ENCODE assay signal across 1 cellular context in the genomic region with DNA sequence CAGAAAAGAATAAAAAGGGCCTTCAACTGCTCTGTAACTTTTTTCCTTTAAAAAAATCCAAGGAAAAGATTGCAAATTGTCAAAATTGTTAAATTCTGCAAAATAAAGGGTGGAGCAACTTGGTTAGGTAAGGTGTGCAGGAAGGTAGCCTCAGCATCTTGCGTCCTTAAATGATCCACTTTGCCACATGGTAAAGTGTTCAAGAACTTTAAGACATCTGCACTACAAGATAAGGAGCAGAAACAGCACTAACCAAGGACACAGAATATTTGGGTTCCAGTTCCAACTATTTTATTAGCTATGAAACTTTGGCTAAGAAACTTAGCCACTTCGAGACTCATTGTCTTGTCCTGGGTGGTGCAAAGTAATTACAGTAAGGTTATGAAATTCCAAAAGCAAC.
A peak's percentile ranks its signal among the peaks of the same experiment; 100 is the strongest.
TF ChIP-seq lines count a peak whose summit lies in the region.

No MANE protein-coding gene starts in this region.

TF ChIP-seq in K562, 482 proteins besides CTCF, POLR2A, EP300 and RAD21 (continued from another document):
- TF ChIP-seq POLR3A (IDR thresholded peaks at IDR 0.05; ENCODE audit: borderline replicate concordance, extremely low read depth, insufficient read depth, insufficient read length) (no peak), ZKSCAN1 (IDR thresholded peaks at IDR 0.05; ENCODE audit: low read depth, low read length) (no peak), TFAM (CRISPR knock-in tag; conservative IDR thresholded peaks at IDR 0.05) (no peak), TCF3 (CRISPR knock-in tag; IDR thresholded peaks at IDR 0.05) (peak; percentile 72), ZNF354B (CRISPR knock-in tag; IDR thresholded peaks at IDR 0.05) (no peak), TEAD4 (IDR thresholded peaks at IDR 0.05; ENCODE audit: low read length) (0 out of 2 replicates have a peak, but pooled peaks have one; percentile 37), TEAD4 (CRISPR knock-in tag; IDR thresholded peaks at IDR 0.05; ENCODE audit: borderline replicate concordance) (no peak), FOXM1 (IDR thresholded peaks at IDR 0.05; ENCODE audit: low read depth) (no peak), FOXM1 (CRISPR knock-in tag; IDR thresholded peaks at IDR 0.05; ENCODE audit: low read depth) (no peak), NR3C1 (CRISPR knock-in tag; IDR thresholded peaks at IDR 0.05) (no peak), ARID1B (IDR thresholded peaks at IDR 0.05) (peak; percentile 67), CBFA2T2 (conservative IDR thresholded peaks at IDR 0.05) (0 out of 2 replicates have a peak, but pooled peaks have one; percentile 39), FOXK2 (conservative IDR thresholded peaks at IDR 0.05 in 1 of 2, IDR thresholded peaks at IDR 0.05 in 1 of 2; ENCODE audit: low read depth in 2 of 2) (no peak), PHB (CRISPR knock-in tag; IDR thresholded peaks at IDR 0.05) (no peak), ZNF830 (CRISPR knock-in tag; IDR thresholded peaks at IDR 0.05) (no peak), ZNF263 (CRISPR knock-in tag; IDR thresholded peaks at IDR 0.05; ENCODE audit: borderline replicate concordance) (no peak), SETDB1 (IDR thresholded peaks at IDR 0.05; ENCODE audit: low read length) (no peak), ZBTB17 (CRISPR knock-in tag; IDR thresholded peaks at IDR 0.05) (no peak), ZNF23 (CRISPR knock-in tag; IDR thresholded peaks at IDR 0.05) (no peak), ZEB2 (IDR thresholded peaks at IDR 0.05) (peak; percentile 57; the same call in 1 of the 2 replicates), CTBP1 (IDR thresholded peaks at IDR 0.05; ENCODE audit: borderline replicate concordance) (peak; percentile 36; the same call in 1 of the 2 replicates), POLR3G (IDR thresholded peaks at IDR 0.05; ENCODE audit: extremely low read depth, insufficient read length, insufficient replicate concordance) (no peak), HNRNPH1 (optimal IDR thresholded peaks at IDR 0.05; ENCODE audit: low read depth, low read length) (no peak), NCOA4 (IDR thresholded peaks at IDR 0.05; ENCODE audit: partially characterized antibody) (no peak), SMC3 (conservative IDR thresholded peaks at IDR 0.05; ENCODE audit: insufficient read depth, low read depth, low read length) (no peak)
- TF ChIP-seq, protein P1, sequence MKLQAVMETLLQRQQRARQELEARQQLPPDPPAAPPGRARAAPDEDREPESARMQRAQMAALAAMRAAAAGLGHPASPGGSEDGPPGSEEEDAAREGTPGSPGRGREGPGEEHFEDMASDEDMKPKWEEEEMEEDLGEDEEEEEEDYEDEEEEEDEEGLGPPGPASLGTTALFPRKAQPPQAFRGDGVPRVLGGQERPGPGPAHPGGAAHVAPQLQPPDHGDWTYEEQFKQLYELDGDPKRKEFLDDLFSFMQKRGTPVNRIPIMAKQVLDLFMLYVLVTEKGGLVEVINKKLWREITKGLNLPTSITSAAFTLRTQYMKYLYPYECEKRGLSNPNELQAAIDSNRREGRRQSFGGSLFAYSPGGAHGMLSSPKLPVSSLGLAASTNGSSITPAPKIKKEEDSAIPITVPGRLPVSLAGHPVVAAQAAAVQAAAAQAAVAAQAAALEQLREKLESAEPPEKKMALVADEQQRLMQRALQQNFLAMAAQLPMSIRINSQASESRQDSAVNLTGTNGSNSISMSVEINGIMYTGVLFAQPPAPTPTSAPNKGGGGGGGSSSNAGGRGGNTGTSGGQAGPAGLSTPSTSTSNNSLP (IDR thresholded peaks at IDR 0.05; ENCODE audit: borderline replicate concordance, low read depth, low read length) = no peak
- TF ChIP-seq, protein P2, sequence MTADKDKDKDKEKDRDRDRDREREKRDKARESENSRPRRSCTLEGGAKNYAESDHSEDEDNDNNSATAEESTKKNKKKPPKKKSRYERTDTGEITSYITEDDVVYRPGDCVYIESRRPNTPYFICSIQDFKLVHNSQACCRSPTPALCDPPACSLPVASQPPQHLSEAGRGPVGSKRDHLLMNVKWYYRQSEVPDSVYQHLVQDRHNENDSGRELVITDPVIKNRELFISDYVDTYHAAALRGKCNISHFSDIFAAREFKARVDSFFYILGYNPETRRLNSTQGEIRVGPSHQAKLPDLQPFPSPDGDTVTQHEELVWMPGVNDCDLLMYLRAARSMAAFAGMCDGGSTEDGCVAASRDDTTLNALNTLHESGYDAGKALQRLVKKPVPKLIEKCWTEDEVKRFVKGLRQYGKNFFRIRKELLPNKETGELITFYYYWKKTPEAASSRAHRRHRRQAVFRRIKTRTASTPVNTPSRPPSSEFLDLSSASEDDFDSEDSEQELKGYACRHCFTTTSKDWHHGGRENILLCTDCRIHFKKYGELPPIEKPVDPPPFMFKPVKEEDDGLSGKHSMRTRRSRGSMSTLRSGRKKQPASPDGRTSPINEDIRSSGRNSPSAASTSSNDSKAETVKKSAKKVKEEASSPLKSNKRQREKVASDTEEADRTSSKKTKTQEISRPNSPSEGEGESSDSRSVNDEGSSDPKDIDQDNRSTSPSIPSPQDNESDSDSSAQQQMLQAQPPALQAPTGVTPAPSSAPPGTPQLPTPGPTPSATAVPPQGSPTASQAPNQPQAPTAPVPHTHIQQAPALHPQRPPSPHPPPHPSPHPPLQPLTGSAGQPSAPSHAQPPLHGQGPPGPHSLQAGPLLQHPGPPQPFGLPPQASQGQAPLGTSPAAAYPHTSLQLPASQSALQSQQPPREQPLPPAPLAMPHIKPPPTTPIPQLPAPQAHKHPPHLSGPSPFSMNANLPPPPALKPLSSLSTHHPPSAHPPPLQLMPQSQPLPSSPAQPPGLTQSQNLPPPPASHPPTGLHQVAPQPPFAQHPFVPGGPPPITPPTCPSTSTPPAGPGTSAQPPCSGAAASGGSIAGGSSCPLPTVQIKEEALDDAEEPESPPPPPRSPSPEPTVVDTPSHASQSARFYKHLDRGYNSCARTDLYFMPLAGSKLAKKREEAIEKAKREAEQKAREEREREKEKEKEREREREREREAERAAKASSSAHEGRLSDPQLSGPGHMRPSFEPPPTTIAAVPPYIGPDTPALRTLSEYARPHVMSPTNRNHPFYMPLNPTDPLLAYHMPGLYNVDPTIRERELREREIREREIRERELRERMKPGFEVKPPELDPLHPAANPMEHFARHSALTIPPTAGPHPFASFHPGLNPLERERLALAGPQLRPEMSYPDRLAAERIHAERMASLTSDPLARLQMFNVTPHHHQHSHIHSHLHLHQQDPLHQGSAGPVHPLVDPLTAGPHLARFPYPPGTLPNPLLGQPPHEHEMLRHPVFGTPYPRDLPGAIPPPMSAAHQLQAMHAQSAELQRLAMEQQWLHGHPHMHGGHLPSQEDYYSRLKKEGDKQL (CRISPR knock-in tag; IDR thresholded peaks at IDR 0.05; ENCODE audit: borderline replicate concordance) = no peak
- TF ChIP-seq, protein P3, sequence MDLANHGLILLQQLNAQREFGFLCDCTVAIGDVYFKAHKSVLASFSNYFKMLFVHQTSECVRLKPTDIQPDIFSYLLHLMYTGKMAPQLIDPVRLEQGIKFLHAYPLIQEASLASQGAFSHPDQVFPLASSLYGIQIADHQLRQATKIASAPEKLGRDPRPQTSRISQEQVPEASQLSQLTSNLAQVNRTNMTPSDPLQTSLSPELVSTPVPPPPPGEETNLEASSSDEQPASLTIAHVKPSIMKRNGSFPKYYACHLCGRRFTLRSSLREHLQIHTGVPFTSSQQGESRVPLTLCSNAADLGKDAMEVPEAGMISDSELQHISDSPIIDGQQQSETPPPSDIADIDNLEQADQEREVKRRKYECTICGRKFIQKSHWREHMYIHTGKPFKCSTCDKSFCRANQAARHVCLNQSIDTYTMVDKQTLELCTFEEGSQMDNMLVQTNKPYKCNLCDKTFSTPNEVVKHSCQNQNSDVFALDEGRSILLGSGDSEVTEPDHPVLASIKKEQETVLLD (IDR thresholded peaks at IDR 0.05) = no peak
- TF ChIP-seq, protein P4, sequence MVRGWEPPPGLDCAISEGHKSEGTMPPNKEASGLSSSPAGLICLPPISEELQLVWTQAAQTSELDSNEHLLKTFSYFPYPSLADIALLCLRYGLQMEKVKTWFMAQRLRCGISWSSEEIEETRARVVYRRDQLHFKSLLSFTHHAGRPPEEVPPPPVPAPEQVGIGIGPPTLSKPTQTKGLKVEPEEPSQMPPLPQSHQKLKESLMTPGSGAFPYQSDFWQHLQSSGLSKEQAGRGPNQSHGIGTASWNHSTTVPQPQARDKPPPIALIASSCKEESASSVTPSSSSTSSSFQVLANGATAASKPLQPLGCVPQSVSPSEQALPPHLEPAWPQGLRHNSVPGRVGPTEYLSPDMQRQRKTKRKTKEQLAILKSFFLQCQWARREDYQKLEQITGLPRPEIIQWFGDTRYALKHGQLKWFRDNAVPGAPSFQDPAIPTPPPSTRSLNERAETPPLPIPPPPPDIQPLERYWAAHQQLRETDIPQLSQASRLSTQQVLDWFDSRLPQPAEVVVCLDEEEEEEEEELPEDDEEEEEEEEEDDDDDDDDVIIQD (CRISPR knock-in tag; IDR thresholded peaks at IDR 0.05) = no peak
- TF ChIP-seq, protein P5, sequence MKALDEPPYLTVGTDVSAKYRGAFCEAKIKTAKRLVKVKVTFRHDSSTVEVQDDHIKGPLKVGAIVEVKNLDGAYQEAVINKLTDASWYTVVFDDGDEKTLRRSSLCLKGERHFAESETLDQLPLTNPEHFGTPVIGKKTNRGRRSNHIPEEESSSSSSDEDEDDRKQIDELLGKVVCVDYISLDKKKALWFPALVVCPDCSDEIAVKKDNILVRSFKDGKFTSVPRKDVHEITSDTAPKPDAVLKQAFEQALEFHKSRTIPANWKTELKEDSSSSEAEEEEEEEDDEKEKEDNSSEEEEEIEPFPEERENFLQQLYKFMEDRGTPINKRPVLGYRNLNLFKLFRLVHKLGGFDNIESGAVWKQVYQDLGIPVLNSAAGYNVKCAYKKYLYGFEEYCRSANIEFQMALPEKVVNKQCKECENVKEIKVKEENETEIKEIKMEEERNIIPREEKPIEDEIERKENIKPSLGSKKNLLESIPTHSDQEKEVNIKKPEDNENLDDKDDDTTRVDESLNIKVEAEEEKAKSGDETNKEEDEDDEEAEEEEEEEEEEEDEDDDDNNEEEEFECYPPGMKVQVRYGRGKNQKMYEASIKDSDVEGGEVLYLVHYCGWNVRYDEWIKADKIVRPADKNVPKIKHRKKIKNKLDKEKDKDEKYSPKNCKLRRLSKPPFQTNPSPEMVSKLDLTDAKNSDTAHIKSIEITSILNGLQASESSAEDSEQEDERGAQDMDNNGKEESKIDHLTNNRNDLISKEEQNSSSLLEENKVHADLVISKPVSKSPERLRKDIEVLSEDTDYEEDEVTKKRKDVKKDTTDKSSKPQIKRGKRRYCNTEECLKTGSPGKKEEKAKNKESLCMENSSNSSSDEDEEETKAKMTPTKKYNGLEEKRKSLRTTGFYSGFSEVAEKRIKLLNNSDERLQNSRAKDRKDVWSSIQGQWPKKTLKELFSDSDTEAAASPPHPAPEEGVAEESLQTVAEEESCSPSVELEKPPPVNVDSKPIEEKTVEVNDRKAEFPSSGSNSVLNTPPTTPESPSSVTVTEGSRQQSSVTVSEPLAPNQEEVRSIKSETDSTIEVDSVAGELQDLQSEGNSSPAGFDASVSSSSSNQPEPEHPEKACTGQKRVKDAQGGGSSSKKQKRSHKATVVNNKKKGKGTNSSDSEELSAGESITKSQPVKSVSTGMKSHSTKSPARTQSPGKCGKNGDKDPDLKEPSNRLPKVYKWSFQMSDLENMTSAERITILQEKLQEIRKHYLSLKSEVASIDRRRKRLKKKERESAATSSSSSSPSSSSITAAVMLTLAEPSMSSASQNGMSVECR (CRISPR knock-in tag; IDR thresholded peaks at IDR 0.05) = no peak
- TF ChIP-seq, protein P6, sequence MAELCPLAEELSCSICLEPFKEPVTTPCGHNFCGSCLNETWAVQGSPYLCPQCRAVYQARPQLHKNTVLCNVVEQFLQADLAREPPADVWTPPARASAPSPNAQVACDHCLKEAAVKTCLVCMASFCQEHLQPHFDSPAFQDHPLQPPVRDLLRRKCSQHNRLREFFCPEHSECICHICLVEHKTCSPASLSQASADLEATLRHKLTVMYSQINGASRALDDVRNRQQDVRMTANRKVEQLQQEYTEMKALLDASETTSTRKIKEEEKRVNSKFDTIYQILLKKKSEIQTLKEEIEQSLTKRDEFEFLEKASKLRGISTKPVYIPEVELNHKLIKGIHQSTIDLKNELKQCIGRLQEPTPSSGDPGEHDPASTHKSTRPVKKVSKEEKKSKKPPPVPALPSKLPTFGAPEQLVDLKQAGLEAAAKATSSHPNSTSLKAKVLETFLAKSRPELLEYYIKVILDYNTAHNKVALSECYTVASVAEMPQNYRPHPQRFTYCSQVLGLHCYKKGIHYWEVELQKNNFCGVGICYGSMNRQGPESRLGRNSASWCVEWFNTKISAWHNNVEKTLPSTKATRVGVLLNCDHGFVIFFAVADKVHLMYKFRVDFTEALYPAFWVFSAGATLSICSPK (IDR thresholded peaks at IDR 0.05; ENCODE audit: borderline replicate concordance) = no peak
- TF ChIP-seq, protein P7, sequence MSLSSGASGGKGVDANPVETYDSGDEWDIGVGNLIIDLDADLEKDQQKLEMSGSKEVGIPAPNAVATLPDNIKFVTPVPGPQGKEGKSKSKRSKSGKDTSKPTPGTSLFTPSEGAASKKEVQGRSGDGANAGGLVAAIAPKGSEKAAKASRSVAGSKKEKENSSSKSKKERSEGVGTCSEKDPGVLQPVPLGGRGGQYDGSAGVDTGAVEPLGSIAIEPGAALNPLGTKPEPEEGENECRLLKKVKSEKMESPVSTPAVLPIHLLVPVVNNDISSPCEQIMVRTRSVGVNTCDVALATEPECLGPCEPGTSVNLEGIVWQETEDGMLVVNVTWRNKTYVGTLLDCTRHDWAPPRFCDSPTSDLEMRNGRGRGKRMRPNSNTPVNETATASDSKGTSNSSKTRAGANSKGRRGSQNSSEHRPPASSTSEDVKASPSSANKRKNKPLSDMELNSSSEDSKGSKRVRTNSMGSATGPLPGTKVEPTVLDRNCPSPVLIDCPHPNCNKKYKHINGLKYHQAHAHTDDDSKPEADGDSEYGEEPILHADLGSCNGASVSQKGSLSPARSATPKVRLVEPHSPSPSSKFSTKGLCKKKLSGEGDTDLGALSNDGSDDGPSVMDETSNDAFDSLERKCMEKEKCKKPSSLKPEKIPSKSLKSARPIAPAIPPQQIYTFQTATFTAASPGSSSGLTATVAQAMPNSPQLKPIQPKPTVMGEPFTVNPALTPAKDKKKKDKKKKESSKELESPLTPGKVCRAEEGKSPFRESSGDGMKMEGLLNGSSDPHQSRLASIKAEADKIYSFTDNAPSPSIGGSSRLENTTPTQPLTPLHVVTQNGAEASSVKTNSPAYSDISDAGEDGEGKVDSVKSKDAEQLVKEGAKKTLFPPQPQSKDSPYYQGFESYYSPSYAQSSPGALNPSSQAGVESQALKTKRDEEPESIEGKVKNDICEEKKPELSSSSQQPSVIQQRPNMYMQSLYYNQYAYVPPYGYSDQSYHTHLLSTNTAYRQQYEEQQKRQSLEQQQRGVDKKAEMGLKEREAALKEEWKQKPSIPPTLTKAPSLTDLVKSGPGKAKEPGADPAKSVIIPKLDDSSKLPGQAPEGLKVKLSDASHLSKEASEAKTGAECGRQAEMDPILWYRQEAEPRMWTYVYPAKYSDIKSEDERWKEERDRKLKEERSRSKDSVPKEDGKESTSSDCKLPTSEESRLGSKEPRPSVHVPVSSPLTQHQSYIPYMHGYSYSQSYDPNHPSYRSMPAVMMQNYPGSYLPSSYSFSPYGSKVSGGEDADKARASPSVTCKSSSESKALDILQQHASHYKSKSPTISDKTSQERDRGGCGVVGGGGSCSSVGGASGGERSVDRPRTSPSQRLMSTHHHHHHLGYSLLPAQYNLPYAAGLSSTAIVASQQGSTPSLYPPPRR (CRISPR knock-in tag; IDR thresholded peaks at IDR 0.05; ENCODE audit: borderline replicate concordance) = no peak
